Comparison of ENCODE assay signal across 9 cellular contexts in the genomic region with DNA sequence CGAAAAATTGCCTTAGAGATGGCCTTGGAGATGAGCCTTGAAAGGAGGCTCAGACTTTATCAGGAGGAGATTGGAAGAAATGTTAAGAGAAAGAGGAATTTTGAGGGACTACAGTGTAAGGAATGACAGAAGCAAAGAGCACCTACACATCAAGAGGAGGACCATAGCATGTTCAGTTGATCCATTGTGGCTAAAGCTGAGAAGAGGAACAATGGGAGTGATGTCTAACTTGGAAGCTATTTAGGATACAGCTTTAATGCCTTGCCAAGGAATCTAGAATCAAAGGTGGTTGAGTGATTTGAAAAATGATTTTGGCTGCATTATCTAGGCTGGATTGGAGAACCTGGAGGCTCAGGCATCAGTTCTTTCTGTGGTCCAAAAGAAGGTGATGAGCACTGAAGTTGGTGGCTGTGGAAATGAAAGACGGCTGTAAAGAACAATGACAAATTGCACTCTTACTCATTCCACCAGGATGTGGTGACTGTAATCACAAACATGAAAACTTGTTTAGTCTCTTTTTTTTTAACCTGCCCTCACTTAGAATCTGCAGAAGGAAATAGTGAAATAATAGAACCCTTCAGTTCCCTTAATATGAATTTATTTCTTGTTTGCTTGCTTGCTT. TPM values are rescaled to one million over a fixed set of nuclear protein-coding genes. Genes with fewer than 3 reads are reported as not detected.
DNase-seq lines count a peak whose midpoint lies in the region; ATAC-seq lines count a peak whose summit lies in the region.
"Had no signal": no experiment of that assay in that cellular context is flagged by ENCODE, and none has a peak within 500 bp of the region (broad histone marks: within the 10 kb centered on the region; RNA-seq: fewer than 3 reads in every experiment).

No MANE protein-coding gene starts in this region.

- H3K4me1 ChIP-seq in skeletal muscle satellite cell (ENCODE audit: control insufficient read depth, insufficient read depth, low read length) = peaks cover 57% of the 10 kb centered on the region

- no peaks in the 10 kb centered on the region for H3K9me3 ChIP-seq in skeletal muscle satellite cell (replicated peaks; ENCODE audit: low read length)

- no peak overlapping the region for H3K4me3 ChIP-seq in skeletal muscle satellite cell (ENCODE audit: low read length)
- H3K4me3 ChIP-seq: hepatocyte had no signal

- CTCF ChIA-PET in activated CD4-positive, alpha-beta memory T cell treated with anti-CD3 and anti-CD28 coated beads for 36 hours (lab: Charles Lee) = interaction anchor here (1.2 kb wide), 1 partner anchor 43 kb away, joined by 4 read pairs; no protein-coding TSS in a partner anchor

- POLR2A ChIA-PET in activated CD4-positive, alpha-beta memory T cell treated with anti-CD3 and anti-CD28 coated beads for 36 hours (lab: Charles Lee) = interaction anchor here (0.7 kb wide), 1 partner anchor 21 kb away, joined by 5 read pairs; no protein-coding TSS in a partner anchor

- no peak overlapping the region for H3K4me3 Mint-ChIP-seq in activated CD4-positive, alpha-beta memory T cell treated with anti-CD3 and anti-CD28 coated beads for 36 hours

- no peaks in the 10 kb centered on the region for H3K9me3 Mint-ChIP-seq in activated CD4-positive, alpha-beta memory T cell treated with anti-CD3 and anti-CD28 coated beads for 36 hours

- no peak for DNase-seq in activated CD4-positive, CD25-positive, alpha-beta regulatory T cell (lab: John Stamatoyannopoulos, UW)
- peak; percentile 56 for DNase-seq in activated CD4-positive, alpha-beta memory T cell treated with anti-CD3 and anti-CD28 coated beads for 36 hours
- no peak for DNase-seq in SKM-1 treated with dmso at 0.1 percent for 144 hours (lab: John Stamatoyannopoulos, UW; ENCODE audit: unreplicated experiment)
- DNase-seq in NCI-H748 treated with DMSO at 0.1 percent for 48 hours (lab: John Stamatoyannopoulos, UW) = no peak
- no peak for DNase-seq in kidney glomerular epithelial cell (lab: John Stamatoyannopoulos, UW)

- peak overlapping the region; percentile 65 for H3K4me2 ChIP-seq in skeletal muscle satellite cell (ENCODE audit: low read length)
- H3K4me2 ChIP-seq: hepatocyte had no signal

- H3K27ac Mint-ChIP-seq in activated CD4-positive, alpha-beta memory T cell treated with anti-CD3 and anti-CD28 coated beads for 36 hours = peak overlapping the region; percentile 38

- no peaks in the 10 kb centered on the region for H3K27me3 ChIP-seq in skeletal muscle satellite cell (ENCODE audit: control insufficient read depth, insufficient read depth, low read length)
- H3K27me3 ChIP-seq: hepatocyte had no signal

- no peaks in the 10 kb centered on the region for H3K36me3 ChIP-seq in skeletal muscle satellite cell (ENCODE audit: insufficient read depth, low read length)

- H3K9ac ChIP-seq in skeletal muscle satellite cell (ENCODE audit: low read depth, low read length) = no peak overlapping the region

- peaks cover 1% of the 10 kb centered on the region for H3K36me3 Mint-ChIP-seq in activated CD4-positive, alpha-beta memory T cell treated with anti-CD3 and anti-CD28 coated beads for 36 hours

- peak; percentile 79 to 82 for ATAC-seq in activated CD4-positive, CD25-positive, alpha-beta regulatory T cell treated with anti-CD3 and anti-CD28 coated beads, Interleukin-2, amount 50 U/mL, for 24 hours
- peak; percentile 67 for ATAC-seq in HG02885 (IDR thresholded peaks at IDR 0.05; ENCODE audit: poor library complexity, unreplicated experiment)

- intact Hi-C loops in activated CD4-positive, alpha-beta memory T cell treated with anti-CD3 and anti-CD28 coated beads for 36 hours (cut with micrococcal nuclease) = loop anchor here (5.0 kb wide), 1 partner anchor 105 kb away; no protein-coding TSS in a partner anchor

- H3K27me3 Mint-ChIP-seq in activated CD4-positive, alpha-beta memory T cell treated with anti-CD3 and anti-CD28 coated beads for 36 hours = no peaks in the 10 kb centered on the region

- peaks cover 63% of the 10 kb centered on the region for H3K4me1 Mint-ChIP-seq in activated CD4-positive, alpha-beta memory T cell treated with anti-CD3 and anti-CD28 coated beads for 36 hours (ENCODE audit: low read depth)

RNA-seq across cellular contexts. Expression of a gene that starts 11.3 kb away (rescaled TPM):
- 10 to 100 TPM; 38.1 to 39.2 TPM for total RNA-seq in activated CD4-positive, alpha-beta memory T cell treated with anti-CD3 and anti-CD28 coated beads for 36 hours
- total RNA-seq in skeletal muscle satellite cell (2012; rRNA removed) = 32.1 and 33.5 TPM in 2 replicates

RNA-seq across cellular contexts. Expression of a gene that starts 44.9 kb away (rescaled TPM):
- 10 to 100 TPM; 35.7 to 36.7 TPM for total RNA-seq in activated CD4-positive, alpha-beta memory T cell treated with anti-CD3 and anti-CD28 coated beads for 36 hours
- total RNA-seq in skeletal muscle satellite cell (2012; rRNA removed) = 25.6 and 31.7 TPM in 2 replicates
